In the genomic region with DNA sequence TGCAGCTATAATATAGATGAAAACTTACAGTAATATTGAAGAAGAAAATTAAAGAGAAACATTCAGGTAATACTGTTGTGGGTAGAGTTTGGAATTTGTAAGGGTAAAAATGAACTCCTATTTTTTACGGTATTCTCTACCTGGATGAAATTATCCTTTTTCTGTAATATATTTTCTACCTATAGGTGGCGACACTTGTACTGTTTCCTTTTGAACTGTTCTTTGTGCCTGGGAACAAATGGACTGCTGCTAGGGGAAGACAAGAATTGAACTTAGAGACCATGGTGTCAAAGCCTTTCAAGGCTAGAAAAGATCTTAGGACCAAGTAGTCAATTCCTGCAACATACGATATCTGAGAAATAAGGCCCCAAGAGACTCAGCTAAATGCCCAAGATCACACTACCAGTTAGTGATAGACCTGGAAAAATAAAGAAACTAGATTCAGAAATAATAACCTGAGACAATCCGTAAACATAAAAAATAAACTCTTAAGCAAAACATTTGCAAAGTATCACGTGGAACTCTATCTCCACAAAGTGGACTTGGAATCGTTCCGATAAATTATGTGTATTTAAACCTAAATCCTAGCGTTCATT, we compare ENCODE assay signal across 8 cellular contexts.
DNase-seq lines count a peak whose midpoint lies in the region; ATAC-seq, FAIRE-seq and TF ChIP-seq lines count a peak whose summit lies in the region.

No MANE protein-coding gene starts in this region.

- dilution Hi-C loops in keratinocyte (cut with MboI; ENCODE audit: extremely low pct_ligation_motif_present, low sequenced_read_pairs): no loop called here

- no peak overlapping the region for H3K4me3 ChIP-seq in SK-N-SH (ENCODE audit: low read depth in 2 of 2, low read length in 1 of 2)
- no peak overlapping the region for H3K4me3 ChIP-seq in keratinocyte (ENCODE audit: control insufficient read depth in 2 of 3, extremely low read depth in 1 of 3, insufficient read depth in 2 of 3, low read depth in 1 of 3, low read length in 3 of 3)

- peak; percentile 46 for TF ChIP-seq CTCF in Calu3 (IDR thresholded peaks at IDR 0.05; ENCODE audit: unreplicated experiment)
- TF ChIP-seq CTCF in SK-N-SH (IDR thresholded peaks at IDR 0.05): peak; percentile 70
- peak; percentile 24 to 60 (median 29) for TF ChIP-seq CTCF in keratinocyte (optimal IDR thresholded peaks at IDR 0.05 in 1 of 3, IDR thresholded peaks at IDR 0.05 in 1 of 3, conservative IDR thresholded peaks at IDR 0.05 in 1 of 3; ENCODE audit: extremely low read depth in 1 of 3, insufficient read depth in 2 of 3, low read length in 3 of 3)

- H3K4me1 Mint-ChIP-seq in Calu3 (ENCODE audit: low read depth, unreplicated experiment): peaks cover 7% of the 10 kb centered on the region

- H2AFZ ChIP-seq in SK-N-SH (ENCODE audit: low read depth) (no peak overlapping the region), keratinocyte (ENCODE audit: control insufficient read depth, low read length) (no peak overlapping the region)

- no peaks in the 10 kb centered on the region for H3K36me3 ChIP-seq in SK-N-SH (replicated peaks in 1 of 2; ENCODE audit: control insufficient read depth in 1 of 2, insufficient read depth in 2 of 2, low read length in 1 of 2)
- H3K36me3 ChIP-seq in keratinocyte (ENCODE audit: control insufficient read depth in 2 of 2, extremely low read depth in 1 of 2, insufficient read depth in 2 of 2, low read length in 2 of 2): no peaks in the 10 kb centered on the region

- H3K4me2 ChIP-seq in SK-N-SH (no peak overlapping the region), keratinocyte (ENCODE audit: control insufficient read depth, extremely low read depth, insufficient read depth, low read depth, low read length) (no peak overlapping the region)

- H4K20me1 ChIP-seq in SK-N-SH (ENCODE audit: insufficient read depth) (no peaks in the 10 kb centered on the region), keratinocyte (ENCODE audit: control insufficient read depth, extremely low read depth, insufficient read depth, low read length) (no peaks in the 10 kb centered on the region)

- no TSS peak for BruUV-seq in Calu3 (replicated peaks; lab: Mats Ljungman, UMichigan)

- no peak overlapping the region for H3K4me3 Mint-ChIP-seq in Calu3 (ENCODE audit: low read depth, unreplicated experiment)

- POLR2A ChIA-PET in SK-N-SH (lab: Yijun Ruan, JAX): no interaction called here

- H3F3A ChIP-seq in SK-N-SH (replicated peaks; ENCODE audit: insufficient read depth): no peaks in the 10 kb centered on the region

- no peaks in the 10 kb centered on the region for H3K9me2 ChIP-seq in SK-N-SH

- ATAC-seq in HG02885 (IDR thresholded peaks at IDR 0.05; ENCODE audit: poor library complexity, unreplicated experiment): peak; percentile 73
- ATAC-seq in HG02678 (IDR thresholded peaks at IDR 0.05; ENCODE audit: unreplicated experiment): no peak
- ATAC-seq in HG02798 (IDR thresholded peaks at IDR 0.05; ENCODE audit: poor library complexity, unreplicated experiment): no peak

- no peaks in the 10 kb centered on the region for H3K4me1 ChIP-seq in SK-N-SH (ENCODE audit: control insufficient read depth in 1 of 2, insufficient read depth in 2 of 2, low read depth in 1 of 2, low read length in 1 of 2)
- no peaks in the 10 kb centered on the region for H3K4me1 ChIP-seq in keratinocyte (ENCODE audit: control insufficient read depth, extremely low read depth, insufficient read depth, low read length)

- TF ChIP-seq RAD21 in SK-N-SH (IDR thresholded peaks at IDR 0.05; ENCODE audit: low read length): peak; percentile 44

- no peak overlapping the region for H3K27ac Mint-ChIP-seq in Calu3 (ENCODE audit: unreplicated experiment)

- no peaks in the 10 kb centered on the region for H3K36me3 Mint-ChIP-seq in Calu3 (ENCODE audit: insufficient read depth, unreplicated experiment)

- CTCF ChIA-PET in Calu3 (lab: Charles Lee): interaction anchor here (0.8 kb wide), 1 partner anchor 410 kb away, joined by 3 read pairs; no protein-coding TSS in a partner anchor
- CTCF ChIA-PET in SK-N-SH (lab: Yijun Ruan, JAX): interaction anchor here (0.6 to 1.9 kb wide), 13 partner anchors 10 to 405 kb away, joined by 3 to 10 read pairs (median 3); no protein-coding TSS in a partner anchor

- no peak overlapping the region for H3K9ac ChIP-seq in SK-N-SH
- H3K9ac ChIP-seq in keratinocyte (ENCODE audit: control insufficient read depth, extremely low read depth, insufficient read depth, low read length): no peak overlapping the region

- no peak for DNase-seq in Calu3
- peak; percentile 3 for DNase-seq in SK-N-SH
- DNase-seq in keratinocyte (ENCODE audit: low read depth, low spot score): peak; percentile 4
- DNase-seq in NCI-H1436 (lab: John Stamatoyannopoulos, UW): no peak
- no peak for DNase-seq in mesenteric fat pad (ENCODE audit: low spot score)

- WGBS in SK-N-SH (ENCODE audit: low lambda C conversion rate): 35% methylated on average over 8 of the region's 8 CpGs

- peak; percentile 48 for FAIRE-seq in keratinocyte (lab: Jason Lieb, UNC)

- no peak for TF ChIP-seq EP300 in SK-N-SH (IDR thresholded peaks at IDR 0.05; ENCODE audit: borderline replicate concordance in 1 of 2, low read depth in 1 of 2, low read length in 1 of 2)

- H3K9me1 ChIP-seq in keratinocyte (ENCODE audit: control insufficient read depth, extremely low read depth, insufficient read depth, low read length): no peaks in the 10 kb centered on the region

- H3K27ac ChIP-seq in SK-N-SH (ENCODE audit: low read depth in 2 of 2, low read length in 1 of 2) (no peak overlapping the region), keratinocyte (ENCODE audit: control insufficient read depth, insufficient read depth, low read length) (no peak overlapping the region)

- no peaks in the 10 kb centered on the region for H3K9me3 ChIP-seq in SK-N-SH
- no peaks in the 10 kb centered on the region for H3K9me3 ChIP-seq in keratinocyte (ENCODE audit: control insufficient read depth, low read depth, low read length)

- intact Hi-C loops in Calu3 (cut with micrococcal nuclease; ENCODE audit: unreplicated experiment): loop anchor here (5.0 to 10.0 kb wide), 3 partner anchors 116 to 281 kb away; no protein-coding TSS in a partner anchor

- no peaks in the 10 kb centered on the region for H3K9me3 Mint-ChIP-seq in Calu3 (ENCODE audit: low read depth, unreplicated experiment)

- no peaks in the 10 kb centered on the region for H3K79me2 ChIP-seq in SK-N-SH (ENCODE audit: insufficient read depth)
- H3K79me2 ChIP-seq in keratinocyte (ENCODE audit: control insufficient read depth, insufficient read depth, low read length): no peaks in the 10 kb centered on the region

- H3K27me3 Mint-ChIP-seq in Calu3 (ENCODE audit: unreplicated experiment): no peaks in the 10 kb centered on the region

- H3K27me3 ChIP-seq in SK-N-SH (ENCODE audit: insufficient read depth) (no peaks in the 10 kb centered on the region), keratinocyte (ENCODE audit: control insufficient read depth, extremely low read depth, insufficient read depth, low read length) (no peaks in the 10 kb centered on the region)

TF ChIP-seq in SK-N-SH, 30 proteins besides CTCF, POLR2A, EP300 and RAD21:
- no peak for TF ChIP-seq MXI1 (IDR thresholded peaks at IDR 0.05; ENCODE audit: low read depth, low read length)
- TF ChIP-seq YY1 (IDR thresholded peaks at IDR 0.05; ENCODE audit: low read depth): no peak
- no peak for TF ChIP-seq SIN3A (IDR thresholded peaks at IDR 0.05; ENCODE audit: borderline replicate concordance, low read depth, low read length)
- TF ChIP-seq EZH2phosphoT487 (IDR thresholded peaks at IDR 0.05; ENCODE audit: borderline replicate concordance, low read depth): no peak
- no peak for TF ChIP-seq TCF12 (IDR thresholded peaks at IDR 0.05)
- no peak for TF ChIP-seq TAF1 (IDR thresholded peaks at IDR 0.05; ENCODE audit: borderline replicate concordance, low read depth, low read length)
- no peak for TF ChIP-seq TEAD4 (IDR thresholded peaks at IDR 0.05; ENCODE audit: borderline replicate concordance, insufficient read depth)
- TF ChIP-seq CHD2 (IDR thresholded peaks at IDR 0.05; ENCODE audit: low read length, partially characterized antibody): no peak
- TF ChIP-seq RXRA (IDR thresholded peaks at IDR 0.05; ENCODE audit: borderline replicate concordance, low read depth): no peak
- no peak for TF ChIP-seq NRF1 (IDR thresholded peaks at IDR 0.05; ENCODE audit: low read depth, low read length)
- no peak for TF ChIP-seq FOSL2 (IDR thresholded peaks at IDR 0.05; ENCODE audit: borderline replicate concordance, low read depth)
- TF ChIP-seq, protein P1, sequence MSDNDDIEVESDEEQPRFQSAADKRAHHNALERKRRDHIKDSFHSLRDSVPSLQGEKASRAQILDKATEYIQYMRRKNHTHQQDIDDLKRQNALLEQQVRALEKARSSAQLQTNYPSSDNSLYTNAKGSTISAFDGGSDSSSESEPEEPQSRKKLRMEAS (IDR thresholded peaks at IDR 0.05; ENCODE audit: low read depth): no peak
- TF ChIP-seq MEF2A (IDR thresholded peaks at IDR 0.05; ENCODE audit: borderline replicate concordance, low read depth): no peak
- TF ChIP-seq, protein P2, sequence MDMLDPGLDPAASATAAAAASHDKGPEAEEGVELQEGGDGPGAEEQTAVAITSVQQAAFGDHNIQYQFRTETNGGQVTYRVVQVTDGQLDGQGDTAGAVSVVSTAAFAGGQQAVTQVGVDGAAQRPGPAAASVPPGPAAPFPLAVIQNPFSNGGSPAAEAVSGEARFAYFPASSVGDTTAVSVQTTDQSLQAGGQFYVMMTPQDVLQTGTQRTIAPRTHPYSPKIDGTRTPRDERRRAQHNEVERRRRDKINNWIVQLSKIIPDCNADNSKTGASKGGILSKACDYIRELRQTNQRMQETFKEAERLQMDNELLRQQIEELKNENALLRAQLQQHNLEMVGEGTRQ (IDR thresholded peaks at IDR 0.05; ENCODE audit: borderline replicate concordance, low read depth, low read length): no peak
- no peak for TF ChIP-seq JUND (IDR thresholded peaks at IDR 0.05)
- no peak for TF ChIP-seq POLR2AphosphoS5 (IDR thresholded peaks at IDR 0.05; ENCODE audit: low read depth, low read length)

Comparison
In these comparisons a context has a peak if more than half of its experiments do, and no peak if none do; other contexts are left out.
1. DNase-seq: peak in SK-N-SH (single experiment) and keratinocyte (single experiment); none in Calu3 (single experiment), NCI-H1436 (single experiment) and mesenteric fat pad (single experiment).
2. Peak in every context shown above with its lines, with median percentiles within 50 percentile points of each other: CTCF ChIP-seq.